1 cellular context compared by ENCODE assay signal in the genomic region with DNA sequence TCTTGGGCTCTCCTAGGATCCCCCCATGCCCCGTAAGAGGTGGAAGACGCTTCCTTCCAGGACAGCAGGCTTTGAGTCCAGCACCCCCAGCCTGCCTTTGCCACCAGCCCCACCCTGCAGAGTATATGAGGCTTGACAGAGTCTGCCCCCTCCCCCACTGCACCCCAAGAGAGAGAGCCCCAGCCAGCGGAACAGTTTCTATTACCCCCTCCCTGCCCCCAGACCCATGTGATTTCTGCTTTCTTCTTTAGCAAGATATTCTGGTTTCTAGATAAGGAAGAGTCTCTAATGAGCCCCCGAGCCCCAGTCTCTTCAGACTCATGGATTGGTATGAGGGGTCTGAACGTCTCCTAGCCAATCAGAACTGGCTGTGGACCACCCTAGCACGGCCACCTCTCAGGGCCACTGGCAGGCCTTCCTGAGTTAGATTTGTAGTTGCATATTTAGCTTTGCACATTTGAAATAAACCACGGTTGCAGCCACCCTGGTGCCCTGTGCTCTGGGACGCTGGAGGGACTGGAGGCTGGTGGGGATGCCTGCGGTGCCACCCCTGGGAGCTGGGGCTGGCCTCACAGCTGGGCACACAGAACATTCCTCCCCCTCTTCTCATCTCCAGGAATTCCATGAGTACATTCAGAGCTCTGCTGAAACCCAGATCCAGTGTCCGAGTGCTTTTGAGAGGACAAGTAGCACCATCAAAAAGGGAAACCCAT.
TF ChIP-seq lines count a peak whose summit lies in the region.

No MANE protein-coding gene starts in this region.

TF ChIP-seq in GM12878, 131 proteins besides CTCF, POLR2A, EP300 and RAD21:
- TF ChIP-seq NR2C1 (IDR thresholded peaks at IDR 0.05) (no peak), TCF12 (IDR thresholded peaks at IDR 0.05; ENCODE audit: low read depth, low read length) (no peak), TCF3 (IDR thresholded peaks at IDR 0.05; ENCODE audit: borderline replicate concordance, insufficient read depth, low read depth, low read length) (no peak), ZNF24 (IDR thresholded peaks at IDR 0.05) (no peak), SP1 (IDR thresholded peaks at IDR 0.05; ENCODE audit: low read depth, low read length) (no peak), ASH2L (IDR thresholded peaks at IDR 0.05; ENCODE audit: borderline replicate concordance, low read depth) (no peak), RB1 (IDR thresholded peaks at IDR 0.05; ENCODE audit: borderline replicate concordance) (no peak), STAT3 (IDR thresholded peaks at IDR 0.05; ENCODE audit: low read depth, low read length) (no peak), EED (IDR thresholded peaks at IDR 0.05; ENCODE audit: low read depth) (no peak), LARP7 (IDR thresholded peaks at IDR 0.05) (no peak), NFYA (IDR thresholded peaks at IDR 0.05; ENCODE audit: borderline replicate concordance, low read depth, low read length) (no peak), CHD1 (IDR thresholded peaks at IDR 0.05; ENCODE audit: low read depth, low read length) (no peak), PML (IDR thresholded peaks at IDR 0.05; ENCODE audit: low read length) (no peak), NR2C2 (IDR thresholded peaks at IDR 0.05; ENCODE audit: borderline replicate concordance, control insufficient read depth, insufficient read length, low read depth) (no peak)
- TF ChIP-seq, protein P1, sequence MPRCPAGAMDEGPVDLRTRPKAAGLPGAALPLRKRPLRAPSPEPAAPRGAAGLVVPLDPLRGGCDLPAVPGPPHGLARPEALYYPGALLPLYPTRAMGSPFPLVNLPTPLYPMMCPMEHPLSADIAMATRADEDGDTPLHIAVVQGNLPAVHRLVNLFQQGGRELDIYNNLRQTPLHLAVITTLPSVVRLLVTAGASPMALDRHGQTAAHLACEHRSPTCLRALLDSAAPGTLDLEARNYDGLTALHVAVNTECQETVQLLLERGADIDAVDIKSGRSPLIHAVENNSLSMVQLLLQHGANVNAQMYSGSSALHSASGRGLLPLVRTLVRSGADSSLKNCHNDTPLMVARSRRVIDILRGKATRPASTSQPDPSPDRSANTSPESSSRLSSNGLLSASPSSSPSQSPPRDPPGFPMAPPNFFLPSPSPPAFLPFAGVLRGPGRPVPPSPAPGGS (IDR thresholded peaks at IDR 0.05; ENCODE audit: borderline replicate concordance, insufficient read depth, low read depth, low read length, poor library complexity, severe bottlenecking), result no peak
- TF ChIP-seq, protein P2, sequence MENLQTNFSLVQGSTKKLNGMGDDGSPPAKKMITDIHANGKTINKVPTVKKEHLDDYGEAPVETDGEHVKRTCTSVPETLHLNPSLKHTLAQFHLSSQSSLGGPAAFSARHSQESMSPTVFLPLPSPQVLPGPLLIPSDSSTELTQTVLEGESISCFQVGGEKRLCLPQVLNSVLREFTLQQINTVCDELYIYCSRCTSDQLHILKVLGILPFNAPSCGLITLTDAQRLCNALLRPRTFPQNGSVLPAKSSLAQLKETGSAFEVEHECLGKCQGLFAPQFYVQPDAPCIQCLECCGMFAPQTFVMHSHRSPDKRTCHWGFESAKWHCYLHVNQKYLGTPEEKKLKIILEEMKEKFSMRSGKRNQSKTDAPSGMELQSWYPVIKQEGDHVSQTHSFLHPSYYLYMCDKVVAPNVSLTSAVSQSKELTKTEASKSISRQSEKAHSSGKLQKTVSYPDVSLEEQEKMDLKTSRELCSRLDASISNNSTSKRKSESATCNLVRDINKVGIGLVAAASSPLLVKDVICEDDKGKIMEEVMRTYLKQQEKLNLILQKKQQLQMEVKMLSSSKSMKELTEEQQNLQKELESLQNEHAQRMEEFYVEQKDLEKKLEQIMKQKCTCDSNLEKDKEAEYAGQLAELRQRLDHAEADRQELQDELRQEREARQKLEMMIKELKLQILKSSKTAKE (IDR thresholded peaks at IDR 0.05; ENCODE audit: low read depth, poor library complexity, severe bottlenecking), result no peak
- TF ChIP-seq, protein P3, sequence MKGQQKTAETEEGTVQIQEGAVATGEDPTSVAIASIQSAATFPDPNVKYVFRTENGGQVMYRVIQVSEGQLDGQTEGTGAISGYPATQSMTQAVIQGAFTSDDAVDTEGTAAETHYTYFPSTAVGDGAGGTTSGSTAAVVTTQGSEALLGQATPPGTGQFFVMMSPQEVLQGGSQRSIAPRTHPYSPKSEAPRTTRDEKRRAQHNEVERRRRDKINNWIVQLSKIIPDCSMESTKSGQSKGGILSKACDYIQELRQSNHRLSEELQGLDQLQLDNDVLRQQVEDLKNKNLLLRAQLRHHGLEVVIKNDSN (IDR thresholded peaks at IDR 0.05; ENCODE audit: borderline replicate concordance, extremely low read length, insufficient read depth, low read depth, low read length), result no peak
